11 cellular contexts compared by ENCODE assay signal in genomic region chrX:49075347-49075746, GRCh38.
"Had no signal": no experiment of that assay in that cellular context is flagged by ENCODE, and none has a peak within 500 bp of the region (broad histone marks: within the 10 kb centered on the region; RNA-seq: fewer than 3 reads in every experiment).

No MANE protein-coding gene starts in this region.

- H3K4me3 ChIP-seq: colonic mucosa, heart right ventricle had no signal

- H3K27ac Mint-ChIP-seq: activated T-cell treated with anti-CD3 and anti-CD28 coated beads, Interleukin-2, amount 50 U/mL, for 24 hours; nephron; T-helper 17 cell; type B pancreatic cell had no signal

- H3K36me3 Mint-ChIP-seq: type B pancreatic cell had no signal

- H3K27me3 Mint-ChIP-seq: activated CD8-positive, alpha-beta memory T cell treated with anti-CD3 and anti-CD28 coated beads, Interleukin-2, amount 10 ng/mL, durations not matched to agents 7 days and 5 days; T-helper 17 cell; type B pancreatic cell had no signal

- DNase-seq: activated CD4-positive, alpha-beta T cell treated with anti-CD3 and anti-CD28 coated beads, Interleukin-2, amount 50 U/mL, for 4 hours; activated CD8-positive, alpha-beta memory T cell treated with anti-CD3 and anti-CD28 coated beads, Interleukin-2, amount 10 ng/mL, durations not matched to agents 7 days and 5 days; activated gamma-delta T cell; activated T-cell treated with anti-CD3 and anti-CD28 coated beads, Interleukin-2, amount 50 U/mL, for 24 hours; colonic mucosa; heart right ventricle; stimulated activated CD4-positive, alpha-beta T cell treated with anti-CD3 and anti-CD28 coated beads, Interleukin-2, amount 100 ng/mL, for 24 hours; stimulated activated naive CD4-positive, alpha-beta T cell treated with Interleukin-2 at 50 U/mL for 16 hours; T-helper 17 cell had no signal

- H3K4me3 Mint-ChIP-seq: activated CD8-positive, alpha-beta memory T cell treated with anti-CD3 and anti-CD28 coated beads, Interleukin-2, amount 10 ng/mL, durations not matched to agents 7 days and 5 days; activated T-cell treated with anti-CD3 and anti-CD28 coated beads, Interleukin-2, amount 50 U/mL, for 24 hours; T-helper 17 cell had no signal

- H3K9me3 Mint-ChIP-seq: activated T-cell treated with anti-CD3 and anti-CD28 coated beads, Interleukin-2, amount 50 U/mL, for 24 hours; type B pancreatic cell had no signal
